Comparison of ENCODE assay signal across 13 cellular contexts in the genomic region with DNA sequence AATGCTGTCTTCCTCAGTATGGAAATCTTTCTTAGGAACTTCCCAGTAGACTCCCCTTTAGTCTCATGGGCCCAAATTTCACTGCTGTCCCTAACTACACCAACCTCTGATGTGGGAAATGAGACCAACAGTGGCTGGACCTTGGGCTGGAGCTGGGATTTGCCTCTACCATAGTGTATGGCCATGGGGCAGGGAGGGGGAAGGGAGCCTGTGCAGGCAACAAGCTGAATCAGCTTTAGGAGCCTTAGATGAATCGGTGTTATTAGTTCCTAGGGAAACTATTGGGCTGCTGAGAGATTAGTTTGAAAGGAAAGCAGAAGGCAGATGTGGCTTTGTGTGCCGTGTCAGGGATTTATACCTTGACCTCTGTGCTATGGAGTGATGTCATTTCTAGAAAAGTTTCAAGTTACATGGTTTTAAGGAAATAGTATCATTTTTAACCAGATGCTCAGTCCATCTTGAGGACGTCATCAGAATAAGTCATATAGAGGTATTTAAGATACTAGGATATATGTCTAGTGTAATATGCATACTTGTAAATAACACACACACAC. TPM values are rescaled to one million over a fixed set of nuclear protein-coding genes. Genes with fewer than 3 reads are reported as not detected.
DNase-seq lines count a peak whose midpoint lies in the region; ATAC-seq and TF ChIP-seq lines count a peak whose summit lies in the region.
"Had no signal": no experiment of that assay in that cellular context is flagged by ENCODE, and none has a peak within 500 bp of the region (broad histone marks: within the 10 kb centered on the region; RNA-seq: fewer than 3 reads in every experiment).

No MANE protein-coding gene starts in this region.

- H3K27me3 ChIP-seq in PC-3 (ENCODE audit: low read length) (peaks cover 12% of the 10 kb centered on the region; the same call in 1 of the 2 replicates), fibroblast of lung (ENCODE audit: control insufficient read depth, insufficient read depth, low read length) (no peaks in the 10 kb centered on the region), neural progenitor cell (no peaks in the 10 kb centered on the region), MG63 (no peaks in the 10 kb centered on the region)
- H3K27me3 ChIP-seq: upper lobe of left lung had no signal

- H3K27ac ChIP-seq in PC-3 (ENCODE audit: low read length) (no peak overlapping the region), fibroblast of lung (ENCODE audit: insufficient read depth, low read length) (no peak overlapping the region), neural progenitor cell (no peak overlapping the region)
- H3K27ac ChIP-seq: upper lobe of left lung had no signal

- no peak overlapping the region for H2AFZ ChIP-seq in PC-3 (ENCODE audit: low read length)
- H2AFZ ChIP-seq in fibroblast of lung (ENCODE audit: low read length), result no peak overlapping the region
- H2AFZ ChIP-seq in neural progenitor cell (replicated peaks), result peak overlapping the region; percentile 56

- H3K36me3 Mint-ChIP-seq in neural progenitor cell, result no peaks in the 10 kb centered on the region
- H3K36me3 Mint-ChIP-seq in activated CD4-positive, alpha-beta memory T cell treated with anti-CD3 and anti-CD28 coated beads, Interleukin-2, amount 10 ng/mL, durations not matched to agents 7 days and 5 days (ENCODE audit: low read depth), result no peaks in the 10 kb centered on the region
- H3K36me3 Mint-ChIP-seq: CD8-positive, alpha-beta T cell; IgD-negative memory B cell; stimulated activated naive B cell treated with anti-CD40 and anti-IgM and Interleukin-4, amounts not matched to agents 10 μg/mL and 1 μg/mL and 100 μg/mL, for 72 hours had no signal

- no TSS peak for BruUV-seq in PC-3 (replicated peaks; lab: Mats Ljungman, UMichigan)

- no peaks in the 10 kb centered on the region for H3K4me1 ChIP-seq in PC-3 (ENCODE audit: insufficient read depth, low read length)
- H3K4me1 ChIP-seq in fibroblast of lung (ENCODE audit: control insufficient read depth, extremely low read depth, insufficient read depth, low read length), result no peaks in the 10 kb centered on the region
- no peaks in the 10 kb centered on the region for H3K4me1 ChIP-seq in neural progenitor cell

- H3K4me3 Mint-ChIP-seq in neural progenitor cell, result no peak overlapping the region
- no peak overlapping the region for H3K4me3 Mint-ChIP-seq in activated CD4-positive, alpha-beta memory T cell treated with anti-CD3 and anti-CD28 coated beads, Interleukin-2, amount 10 ng/mL, durations not matched to agents 7 days and 5 days
- H3K4me3 Mint-ChIP-seq: activated T-cell treated with anti-CD3 and anti-CD28 coated beads, Interleukin-2, amount 50 U/mL, for 72 hours; CD8-positive, alpha-beta T cell; IgD-negative memory B cell; stimulated activated naive B cell treated with anti-CD40 and anti-IgM and Interleukin-4, amounts not matched to agents 10 μg/mL and 1 μg/mL and 100 μg/mL, for 72 hours had no signal

- CTCF ChIA-PET in PC-3 (lab: Charles Lee), result interaction anchor here (0.6 to 1.2 kb wide), 2 partner anchors 206 to 431 kb away, joined by 3 to 6 read pairs; no protein-coding TSS in a partner anchor
- CTCF ChIA-PET in activated CD4-positive, alpha-beta memory T cell treated with anti-CD3 and anti-CD28 coated beads, Interleukin-2, amount 10 ng/mL, durations not matched to agents 7 days and 5 days (lab: Charles Lee), result interaction anchor here (1.8 kb wide), 1 partner anchor 319 kb away, joined by 4 read pairs; no protein-coding TSS in a partner anchor

- no peak for TF ChIP-seq CTCF in PC-3 (conservative IDR thresholded peaks at IDR 0.05; ENCODE audit: low read depth, low read length)
- no peak for TF ChIP-seq CTCF in fibroblast of lung (conservative IDR thresholded peaks at IDR 0.05 in 1 of 2, IDR thresholded peaks at IDR 0.05 in 1 of 2; ENCODE audit: low read depth in 1 of 2, low read length in 2 of 2)
- no peak for TF ChIP-seq CTCF in neural progenitor cell (IDR thresholded peaks at IDR 0.05)

- H3K9me3 Mint-ChIP-seq in neural progenitor cell, result peaks cover 3% of the 10 kb centered on the region
- no peaks in the 10 kb centered on the region for H3K9me3 Mint-ChIP-seq in activated CD4-positive, alpha-beta memory T cell treated with anti-CD3 and anti-CD28 coated beads, Interleukin-2, amount 10 ng/mL, durations not matched to agents 7 days and 5 days
- H3K9me3 Mint-ChIP-seq: activated T-cell treated with anti-CD3 and anti-CD28 coated beads, Interleukin-2, amount 50 U/mL, for 72 hours; CD8-positive, alpha-beta T cell; IgD-negative memory B cell; stimulated activated naive B cell treated with anti-CD40 and anti-IgM and Interleukin-4, amounts not matched to agents 10 μg/mL and 1 μg/mL and 100 μg/mL, for 72 hours had no signal

- peak; percentile 14 for DNase-seq in ELR (ENCODE audit: low read depth)
- DNase-seq in PC-3, result no peak
- DNase-seq in fibroblast of lung (ENCODE audit: low read depth in 2 of 2), result peak; percentile 14 to 60
- peak; percentile 15 for DNase-seq in neural progenitor cell (ENCODE audit: low spot score)
- DNase-seq in SHP77 treated with DMSO at 0.1 percent for 48 hours (lab: John Stamatoyannopoulos, UW), result no peak
- DNase-seq in mucosa of gallbladder (ENCODE audit: low spot score), result no peak
- no peak for DNase-seq in MG63
- DNase-seq in activated CD4-positive, alpha-beta memory T cell treated with anti-CD3 and anti-CD28 coated beads, Interleukin-2, amount 10 ng/mL, durations not matched to agents 7 days and 5 days, result no peak
- DNase-seq: CD8-positive, alpha-beta T cell; stimulated activated naive B cell treated with anti-CD40 and anti-IgM and Interleukin-4, amounts not matched to agents 10 μg/mL and 1 μg/mL and 100 μg/mL, for 72 hours; upper lobe of left lung had no signal

- H3K9me2 ChIP-seq in PC-3 (replicated peaks; ENCODE audit: low read length), result no peaks in the 10 kb centered on the region

- H3F3A ChIP-seq in PC-3 (ENCODE audit: low read length, unreplicated experiment) (no peaks in the 10 kb centered on the region), neural progenitor cell (ENCODE audit: low read depth) (no peaks in the 10 kb centered on the region)

- H3K4me1 Mint-ChIP-seq in neural progenitor cell, result peaks cover 13% of the 10 kb centered on the region
- H3K4me1 Mint-ChIP-seq in activated CD4-positive, alpha-beta memory T cell treated with anti-CD3 and anti-CD28 coated beads, Interleukin-2, amount 10 ng/mL, durations not matched to agents 7 days and 5 days, result no peaks in the 10 kb centered on the region
- H3K4me1 Mint-ChIP-seq: IgD-negative memory B cell; stimulated activated naive B cell treated with anti-CD40 and anti-IgM and Interleukin-4, amounts not matched to agents 10 μg/mL and 1 μg/mL and 100 μg/mL, for 72 hours had no signal

- no peak overlapping the region for H3K4me2 ChIP-seq in PC-3 (ENCODE audit: low read length)
- no peak overlapping the region for H3K4me2 ChIP-seq in fibroblast of lung (ENCODE audit: extremely low read depth, insufficient read depth, low read length)
- H3K4me2 ChIP-seq in neural progenitor cell, result no peak overlapping the region

- intact Hi-C loops in PC-3 (cut with micrococcal nuclease), result loop anchor here (1.0 to 10.0 kb wide), 6 partner anchors 162 to 744 kb away; partner anchors contain the start of gene BLTP3B

- H4K20me1 ChIP-seq in PC-3 (ENCODE audit: low read length) (no peaks in the 10 kb centered on the region), fibroblast of lung (ENCODE audit: control insufficient read depth, extremely low read depth, insufficient read depth, low read length) (no peaks in the 10 kb centered on the region), neural progenitor cell (ENCODE audit: low read depth) (no peaks in the 10 kb centered on the region)

- H3K9me3 ChIP-seq in PC-3 (ENCODE audit: low read length), result no peaks in the 10 kb centered on the region
- no peaks in the 10 kb centered on the region for H3K9me3 ChIP-seq in fibroblast of lung (ENCODE audit: control insufficient read depth, insufficient read depth, low read depth, low read length)
- H3K9me3 ChIP-seq in neural progenitor cell (ENCODE audit: low read depth), result no peaks in the 10 kb centered on the region
- H3K9me3 ChIP-seq in MG63, result no peaks in the 10 kb centered on the region
- H3K9me3 ChIP-seq: upper lobe of left lung had no signal

- peak; percentile 19; the same call in 1 of the 2 replicates for ATAC-seq in PC-3
- ATAC-seq: activated T-cell treated with anti-CD3 and anti-CD28 coated beads, Interleukin-2, amount 50 U/mL, for 72 hours; CD8-positive, alpha-beta T cell; stimulated activated naive B cell treated with anti-CD40 and anti-IgM and Interleukin-4, amounts not matched to agents 10 μg/mL and 1 μg/mL and 100 μg/mL, for 72 hours had no signal

- H3K27ac Mint-ChIP-seq in neural progenitor cell, result peak overlapping the region; percentile 5
- no peak overlapping the region for H3K27ac Mint-ChIP-seq in activated CD4-positive, alpha-beta memory T cell treated with anti-CD3 and anti-CD28 coated beads, Interleukin-2, amount 10 ng/mL, durations not matched to agents 7 days and 5 days
- H3K27ac Mint-ChIP-seq: activated T-cell treated with anti-CD3 and anti-CD28 coated beads, Interleukin-2, amount 50 U/mL, for 72 hours; CD8-positive, alpha-beta T cell; IgD-negative memory B cell; stimulated activated naive B cell treated with anti-CD40 and anti-IgM and Interleukin-4, amounts not matched to agents 10 μg/mL and 1 μg/mL and 100 μg/mL, for 72 hours had no signal

- H3K4me3 ChIP-seq in PC-3 (ENCODE audit: low read length) (no peak overlapping the region), fibroblast of lung (replicated peaks in 1 of 4; ENCODE audit: control extremely low read depth in 1 of 4, insufficient read depth in 1 of 4, low read depth in 3 of 4, low read length in 4 of 4) (no peak overlapping the region), neural progenitor cell (no peak overlapping the region), MG63 (no peak overlapping the region)
- H3K4me3 ChIP-seq: upper lobe of left lung had no signal

- H3K36me3 ChIP-seq in PC-3 (ENCODE audit: low read depth, low read length) (no peaks in the 10 kb centered on the region), fibroblast of lung (ENCODE audit: control insufficient read depth, insufficient read depth, low read length) (no peaks in the 10 kb centered on the region), neural progenitor cell (no peaks in the 10 kb centered on the region), MG63 (no peaks in the 10 kb centered on the region)
- H3K36me3 ChIP-seq: upper lobe of left lung had no signal

- POLR2A ChIA-PET in PC-3 (lab: Charles Lee; ENCODE audit: unreplicated experiment), result no interaction called here
- POLR2A ChIA-PET in activated CD4-positive, alpha-beta memory T cell treated with anti-CD3 and anti-CD28 coated beads, Interleukin-2, amount 10 ng/mL, durations not matched to agents 7 days and 5 days (lab: Charles Lee), result no interaction called here

- H3K79me2 ChIP-seq in PC-3 (ENCODE audit: low read length) (no peaks in the 10 kb centered on the region), fibroblast of lung (ENCODE audit: control insufficient read depth, insufficient read depth, low read length) (no peaks in the 10 kb centered on the region), neural progenitor cell (ENCODE audit: low read depth) (no peaks in the 10 kb centered on the region)

- H3K9ac ChIP-seq in PC-3 (ENCODE audit: low read length) (no peak overlapping the region), fibroblast of lung (ENCODE audit: insufficient read depth, low read length) (no peak overlapping the region), neural progenitor cell (no peak overlapping the region)

- H3K27me3 Mint-ChIP-seq in neural progenitor cell (ENCODE audit: insufficient read depth, low read depth), result peaks cover 3% of the 10 kb centered on the region
- no peaks in the 10 kb centered on the region for H3K27me3 Mint-ChIP-seq in activated CD4-positive, alpha-beta memory T cell treated with anti-CD3 and anti-CD28 coated beads, Interleukin-2, amount 10 ng/mL, durations not matched to agents 7 days and 5 days
- H3K27me3 Mint-ChIP-seq: IgD-negative memory B cell had no signal

RNA-seq across cellular contexts. Expression of gene GAS2L3, which starts 19.6 kb away (rescaled TPM):
- total RNA-seq in PC-3 (2014; rRNA removed) (24.8 and 27.8 TPM in 2 replicates), fibroblast of lung (18.7 and 33.4 TPM in 2 replicates), neural progenitor cell (ENCODE audit: low replicate concordance) (40.6 and 57.6 TPM in 2 replicates), mucosa of gallbladder (65.9 TPM)
- 13.2 and 20.3 TPM in 2 replicates for polyA plus RNA-seq in fibroblast of lung
- polyA plus RNA-seq in fibroblast of lung (2012), result 7.6 and 13.3 TPM in 2 replicates
- 0.31 and 1.6 TPM in 2 replicates for polyA minus RNA-seq in fibroblast of lung (ENCODE audit: low replicate concordance)
- total RNA-seq in MG63 (2014; rRNA removed; shearing (Covaris generic); ENCODE audit: low replicate concordance), result 13.4 and 44.0 TPM in 2 replicates
- 1 to 10 TPM; 4.0 to 4.2 TPM for total RNA-seq in activated CD4-positive, alpha-beta memory T cell treated with anti-CD3 and anti-CD28 coated beads, Interleukin-2, amount 10 ng/mL, durations not matched to agents 7 days and 5 days
- total RNA-seq: CD8-positive, alpha-beta T cell had no signal
- polyA plus RNA-seq: IgD-negative memory B cell had no signal

Comparison
In these comparisons a context has a peak if more than half of its experiments do, and no peak if none do; other contexts are left out.
1. DNase-seq: peak in ELR (single experiment), fibroblast of lung (2 of 2) and neural progenitor cell (single experiment); none in PC-3 (single experiment), SHP77 treated with DMSO at 0.1 percent for 48 hours (single experiment), mucosa of gallbladder (single experiment), MG63 (single experiment) and activated CD4-positive, alpha-beta memory T cell treated with anti-CD3 and anti-CD28 coated beads, Interleukin-2, amount 10 ng/mL, durations not matched to agents 7 days and 5 days (single experiment).